33 cellular contexts compared by ENCODE assay signal in genomic region chr2:215338883-215339679, GRCh38.
"Had no signal": no experiment of that assay in that cellular context is flagged by ENCODE, and none has a peak within 500 bp of the region (broad histone marks: within the 10 kb centered on the region; RNA-seq: fewer than 3 reads in every experiment).

No MANE protein-coding gene starts in this region.

- H3K27me3 Mint-ChIP-seq: activated CD4-positive, alpha-beta memory T cell treated with anti-CD3 and anti-CD28 coated beads, Interleukin-2, amount 10 ng/mL, durations not matched to agents 7 days and 5 days; activated CD8-positive, alpha-beta memory T cell treated with anti-CD3 and anti-CD28 coated beads, Interleukin-2, amount 10 ng/mL, durations not matched to agents 7 days and 5 days; activated naive CD4-positive, alpha-beta T cell treated with anti-CD3 and anti-CD28 coated beads, Interleukin-2, amount 10 ng/mL, durations not matched to agents 7 days and 5 days; activated naive CD8-positive, alpha-beta T cell; activated naive CD8-positive, alpha-beta T cell treated with anti-CD3 and anti-CD28 coated beads, Interleukin-2, amount 50 U/mL, for 24 hours; brain had no signal

- H3K4me3 Mint-ChIP-seq: activated CD4-positive, alpha-beta memory T cell treated with anti-CD3 and anti-CD28 coated beads, Interleukin-2, amount 10 ng/mL, durations not matched to agents 7 days and 5 days; activated CD8-positive, alpha-beta memory T cell treated with anti-CD3 and anti-CD28 coated beads, Interleukin-2, amount 10 ng/mL, durations not matched to agents 7 days and 5 days; activated naive CD4-positive, alpha-beta T cell treated with anti-CD3 and anti-CD28 coated beads, Interleukin-2, amount 10 ng/mL, durations not matched to agents 7 days and 5 days; activated naive CD8-positive, alpha-beta T cell; activated naive CD8-positive, alpha-beta T cell treated with anti-CD3 and anti-CD28 coated beads, Interleukin-2, amount 50 U/mL, for 24 hours; brain had no signal

- DNase-seq: activated CD4-positive, alpha-beta memory T cell treated with anti-CD3 and anti-CD28 coated beads, Interleukin-2, amount 10 ng/mL, durations not matched to agents 7 days and 5 days; activated CD4-positive, alpha-beta T cell treated with anti-CD3 and anti-CD28 coated beads for 1 hour; activated CD4-positive, alpha-beta T cell treated with anti-CD3 and anti-CD28 coated beads for 48 hours; activated CD4-positive, CD25-positive, alpha-beta regulatory T cell; activated CD8-positive, alpha-beta memory T cell treated with anti-CD3 and anti-CD28 coated beads for 24 hours; activated CD8-positive, alpha-beta memory T cell treated with anti-CD3 and anti-CD28 coated beads, Interleukin-2, amount 10 ng/mL, durations not matched to agents 7 days and 5 days; activated CD8-positive, alpha-beta memory T cell treated with anti-CD3 and anti-CD28 coated beads, Interleukin-2, amount 50 U/mL, for 48 hours; activated effector memory CD4-positive, alpha-beta T cell treated with Interleukin-2 at 50 U/mL for 16 hours; activated naive CD4-positive, alpha-beta T cell treated with anti-CD3 and anti-CD28 coated beads, Interleukin-2, amount 10 ng/mL, durations not matched to agents 7 days and 5 days; activated naive CD8-positive, alpha-beta T cell treated with anti-CD3 and anti-CD28 coated beads, Interleukin-2, amount 50 U/mL, for 24 hours; activated T-cell treated with anti-CD3 and anti-CD28 coated beads, Interleukin-2, amount 50 U/mL, for 48 hours; anterior cingulate cortex; central memory CD4-positive, alpha-beta T cell; Karpas-422; NCI-H1048; NCI-H1417; NCI-H146; NCI-H187; NCI-H2029 treated with DMSO at 0.1 percent for 48 hours; NCI-H2107; NCI-H2171; NCI-H510A; NCI-H526; NCI-H748 treated with DMSO at 0.1 percent for 48 hours; NK-92 treated with Interleukin-12 subunit alpha and Interleukin-12 subunit beta, amount 100 ng/mL, for 24 hours; PC-3; Peyer's patch; RPMI8226; SHP77 treated with DMSO at 0.1 percent for 48 hours; T1000; WERI-Rb-1 had no signal

- H3K4me1 Mint-ChIP-seq: activated CD4-positive, alpha-beta memory T cell treated with anti-CD3 and anti-CD28 coated beads, Interleukin-2, amount 10 ng/mL, durations not matched to agents 7 days and 5 days; activated CD8-positive, alpha-beta memory T cell treated with anti-CD3 and anti-CD28 coated beads, Interleukin-2, amount 10 ng/mL, durations not matched to agents 7 days and 5 days; activated naive CD4-positive, alpha-beta T cell treated with anti-CD3 and anti-CD28 coated beads, Interleukin-2, amount 10 ng/mL, durations not matched to agents 7 days and 5 days; activated naive CD8-positive, alpha-beta T cell treated with anti-CD3 and anti-CD28 coated beads, Interleukin-2, amount 50 U/mL, for 24 hours; brain had no signal

- H3K27ac Mint-ChIP-seq: activated CD4-positive, alpha-beta memory T cell treated with anti-CD3 and anti-CD28 coated beads, Interleukin-2, amount 10 ng/mL, durations not matched to agents 7 days and 5 days; activated CD8-positive, alpha-beta memory T cell treated with anti-CD3 and anti-CD28 coated beads, Interleukin-2, amount 10 ng/mL, durations not matched to agents 7 days and 5 days; activated naive CD4-positive, alpha-beta T cell treated with anti-CD3 and anti-CD28 coated beads, Interleukin-2, amount 10 ng/mL, durations not matched to agents 7 days and 5 days; activated naive CD8-positive, alpha-beta T cell; activated naive CD8-positive, alpha-beta T cell treated with anti-CD3 and anti-CD28 coated beads, Interleukin-2, amount 50 U/mL, for 24 hours; brain had no signal

- H3K9me3 Mint-ChIP-seq: activated CD4-positive, alpha-beta memory T cell treated with anti-CD3 and anti-CD28 coated beads, Interleukin-2, amount 10 ng/mL, durations not matched to agents 7 days and 5 days; activated naive CD4-positive, alpha-beta T cell treated with anti-CD3 and anti-CD28 coated beads, Interleukin-2, amount 10 ng/mL, durations not matched to agents 7 days and 5 days; activated naive CD8-positive, alpha-beta T cell treated with anti-CD3 and anti-CD28 coated beads, Interleukin-2, amount 50 U/mL, for 24 hours; brain had no signal
